In the genomic region with DNA sequence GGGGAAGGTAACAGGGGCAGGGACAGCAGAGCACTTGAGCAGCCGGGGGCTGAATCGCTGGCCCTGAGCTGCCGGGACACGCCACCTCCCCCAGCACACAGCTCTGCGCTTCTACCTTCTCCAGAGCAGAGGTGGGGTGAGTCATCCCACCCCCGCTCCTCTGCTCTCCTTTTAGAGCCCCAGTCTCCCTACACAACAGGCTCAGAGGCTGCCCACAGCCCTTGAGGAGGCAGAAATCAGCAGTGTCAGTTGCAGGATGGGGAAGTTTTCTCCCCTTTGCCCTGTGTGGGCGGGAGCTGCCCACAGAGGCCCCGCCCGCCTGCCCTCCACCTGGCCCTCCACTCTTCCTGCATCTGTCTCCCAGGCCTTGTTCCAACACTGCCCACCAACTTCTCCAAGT, we compare ENCODE assay signal across 8 cellular contexts.
DNase-seq lines count a peak whose midpoint lies in the region; ATAC-seq and TF ChIP-seq lines count a peak whose summit lies in the region.

No MANE protein-coding gene starts in this region.

- ATAC-seq in GM21360 (IDR thresholded peaks at IDR 0.05; ENCODE audit: unreplicated experiment) (peak; percentile 58), HG03159 (IDR thresholded peaks at IDR 0.05; ENCODE audit: unreplicated experiment) (no peak)
- ATAC-seq in effector memory CD8-positive, alpha-beta T cell (replicated peaks), result peak; percentile 72

- H4K20me1 ChIP-seq in BLaER1, result peaks cover 36% of the 10 kb centered on the region

- peaks cover 39 to 40% of the 10 kb centered on the region in 2 donors for H3K4me1 Mint-ChIP-seq in effector memory CD8-positive, alpha-beta T cell (ENCODE audit: low read depth in 2 of 2)

- H3K36me3 ChIP-seq in BLaER1 (peaks cover 60% of the 10 kb centered on the region), rectal smooth muscle tissue (ENCODE audit: control insufficient read depth, insufficient read depth, low read length) (peaks cover 33% of the 10 kb centered on the region)

- H3K27me3 ChIP-seq in BLaER1 (no peaks in the 10 kb centered on the region), HL-60 (ENCODE audit: insufficient read depth, poor library complexity, severe bottlenecking) (no peaks in the 10 kb centered on the region), rectal smooth muscle tissue (ENCODE audit: control insufficient read depth, insufficient read depth, low read length) (no peaks in the 10 kb centered on the region)

- H3K4me1 ChIP-seq in BLaER1 (peaks cover 85% of the 10 kb centered on the region), rectal smooth muscle tissue (ENCODE audit: control insufficient read depth, insufficient read depth, low read length) (peaks cover 47% of the 10 kb centered on the region)

- H3K4me2 ChIP-seq in BLaER1, result peak overlapping the region; percentile 81

- no peaks in the 10 kb centered on the region for H3K9me3 ChIP-seq in BLaER1

- H3K27ac Mint-ChIP-seq in effector memory CD8-positive, alpha-beta T cell, result peak overlapping the region; percentile 92

- H3K36me3 Mint-ChIP-seq in effector memory CD8-positive, alpha-beta T cell (ENCODE audit: insufficient read depth), result peaks cover 71% of the 10 kb centered on the region

- TF ChIP-seq CTCF in HL-60 (IDR thresholded peaks at IDR 0.05; ENCODE audit: insufficient read depth, low read length), result no peak

- no peaks in the 10 kb centered on the region for H3K27me3 Mint-ChIP-seq in effector memory CD8-positive, alpha-beta T cell

- H3K9ac ChIP-seq in BLaER1 (peak overlapping the region; percentile 67), rectal smooth muscle tissue (ENCODE audit: low read length) (no peak overlapping the region)

- H3K4me3 Mint-ChIP-seq in effector memory CD8-positive, alpha-beta T cell, result peak overlapping the region; percentile 39 to 72

- no peaks in the 10 kb centered on the region for H3K9me3 Mint-ChIP-seq in effector memory CD8-positive, alpha-beta T cell

- DNase-seq in HL-60 (ENCODE audit: low read depth in 1 of 2, low spot score in 1 of 2) (peak; percentile 86 to 96), NCI-H2081 treated with DMSO at 0.1 percent for 48 hours (lab: John Stamatoyannopoulos, UW) (no peak)
- peak; percentile 66 for DNase-seq in activated CD4-positive, CD25-positive, alpha-beta regulatory T cell treated with anti-CD3 and anti-CD28 coated beads, Interleukin-2, amount 50 U/mL, for 72 hours
- no peak for DNase-seq in effector memory CD8-positive, alpha-beta T cell

- H3K4me3 ChIP-seq in BLaER1 (peak overlapping the region; percentile 37), HL-60 (replicated peaks; ENCODE audit: insufficient read depth, low read length) (no peak overlapping the region), rectal smooth muscle tissue (ENCODE audit: low read length) (no peak overlapping the region)

- H3K27ac ChIP-seq in BLaER1 (peak overlapping the region; percentile 83), HL-60 (replicated peaks) (peak overlapping the region; percentile 96), rectal smooth muscle tissue (ENCODE audit: low read depth, low read length) (peak overlapping the region; percentile 40)

Comparison
In these comparisons a context has a peak if more than half of its experiments do, and no peak if none do; other contexts are left out.
1. H3K27ac ChIP-seq: peak in every context shown above with its lines; median percentile 96 in HL-60; 83 in BLaER1; 40 in rectal smooth muscle tissue.
2. DNase-seq: peak in HL-60 (2 of 2) and activated CD4-positive, CD25-positive, alpha-beta regulatory T cell treated with anti-CD3 and anti-CD28 coated beads, Interleukin-2, amount 50 U/mL, for 72 hours (single experiment); none in effector memory CD8-positive, alpha-beta T cell (0 of 3) and NCI-H2081 treated with DMSO at 0.1 percent for 48 hours (single experiment).